28 cellular contexts compared by ENCODE assay signal in genomic region chr6:152209211-152209610, GRCh38.
"Had no signal": no experiment of that assay in that cellular context is flagged by ENCODE, and none has a peak within 500 bp of the region (broad histone marks: within the 10 kb centered on the region; RNA-seq: fewer than 3 reads in every experiment).

No MANE protein-coding gene starts in this region.

- H3K4me1 Mint-ChIP-seq: activated T-helper 17 cell treated with anti-CD3 and anti-CD28 coated beads, Interleukin-2, amount 50 U/mL, for 72 hours; brain; endodermal cell had no signal

- H3K36me3 Mint-ChIP-seq: WTC11 had no signal

- H3K27ac ChIP-seq: breast epithelium, esophagus squamous epithelium had no signal

- H3K4me3 ChIP-seq: ascending aorta, breast epithelium, esophagus squamous epithelium had no signal

- DNase-seq: activated CD4-positive, alpha-beta T cell treated with anti-CD3 and anti-CD28 coated beads for 1 hour; activated CD4-positive, alpha-beta T cell treated with anti-CD3 and anti-CD28 coated beads for 4 hours; activated CD4-positive, alpha-beta T cell treated with anti-CD3 and anti-CD28 coated beads, Interleukin-2, amount 50 U/mL, for 1 hour; activated CD4-positive, alpha-beta T cell treated with anti-CD3 and anti-CD28 coated beads, Interleukin-2, amount 50 U/mL, for 48 hours; activated CD8-positive, alpha-beta memory T cell treated with anti-CD3 and anti-CD28 coated beads for 24 hours; activated CD8-positive, alpha-beta T cell treated with anti-CD3 and anti-CD28 coated beads for 36 hours; activated effector memory CD4-positive, alpha-beta T cell treated with Interleukin-2 at 50 U/mL for 16 hours; activated gamma-delta T cell treated with Interleukin-2 at 50 U/mL for 16 hours; activated naive CD4-positive, alpha-beta T cell treated with Interleukin-2 at 50 U/mL for 16 hours; activated naive CD8-positive, alpha-beta T cell treated with anti-CD3 and anti-CD28 coated beads, Interleukin-2, amount 10 ng/mL, durations not matched to agents 7 days and 5 days; activated T-cell treated with anti-CD3 and anti-CD28 coated beads, Interleukin-2, amount 50 U/mL, for 4 hours; cortex of kidney; dermis blood vessel endothelial cell; effector memory CD4-positive, alpha-beta T cell; endodermal cell; esophagus squamous epithelium; head of caudate nucleus; hippocampal formation; T-helper 2 cell had no signal

- FAIRE-seq: colon, frontal cortex had no signal

- H3K27me3 ChIP-seq: ascending aorta, breast epithelium, esophagus squamous epithelium had no signal

- H3K27me3 Mint-ChIP-seq: activated CD8-positive, alpha-beta T cell treated with anti-CD3 and anti-CD28 coated beads for 36 hours; activated T-helper 17 cell treated with anti-CD3 and anti-CD28 coated beads, Interleukin-2, amount 50 U/mL, for 72 hours; brain; central memory CD8-positive, alpha-beta T cell had no signal

- H3K9me3 Mint-ChIP-seq: activated CD8-positive, alpha-beta T cell treated with anti-CD3 and anti-CD28 coated beads for 36 hours; activated naive CD4-positive, alpha-beta T cell treated with anti-CD3 and anti-CD28 coated beads, Interleukin-2, amount 50 U/mL, for 72 hours; activated naive CD8-positive, alpha-beta T cell treated with anti-CD3 and anti-CD28 coated beads, Interleukin-2, amount 10 ng/mL, durations not matched to agents 7 days and 5 days; activated T-cell treated with anti-CD3 and anti-CD28 coated beads, Interleukin-2, amount 50 U/mL, for 4 hours; activated T-helper 17 cell treated with anti-CD3 and anti-CD28 coated beads, Interleukin-2, amount 50 U/mL, for 72 hours; brain; central memory CD8-positive, alpha-beta T cell; endodermal cell; WTC11 had no signal

- ATAC-seq: activated CD8-positive, alpha-beta T cell treated with anti-CD3 and anti-CD28 coated beads for 36 hours; activated naive CD4-positive, alpha-beta T cell treated with anti-CD3 and anti-CD28 coated beads, Interleukin-2, amount 50 U/mL, for 72 hours; activated T-cell treated with anti-CD3 and anti-CD28 coated beads, Interleukin-2, amount 50 U/mL, for 4 hours; activated T-helper 17 cell treated with anti-CD3 and anti-CD28 coated beads, Interleukin-2, amount 50 U/mL, for 72 hours; WTC11 had no signal

- H3K27ac Mint-ChIP-seq: activated CD8-positive, alpha-beta T cell treated with anti-CD3 and anti-CD28 coated beads for 36 hours; activated naive CD4-positive, alpha-beta T cell treated with anti-CD3 and anti-CD28 coated beads, Interleukin-2, amount 50 U/mL, for 72 hours; activated naive CD8-positive, alpha-beta T cell treated with anti-CD3 and anti-CD28 coated beads, Interleukin-2, amount 10 ng/mL, durations not matched to agents 7 days and 5 days; activated T-helper 17 cell treated with anti-CD3 and anti-CD28 coated beads, Interleukin-2, amount 50 U/mL, for 72 hours; brain; endodermal cell; WTC11 had no signal

- H3K4me1 ChIP-seq: breast epithelium, esophagus squamous epithelium had no signal

- H3K4me3 Mint-ChIP-seq: activated CD8-positive, alpha-beta T cell treated with anti-CD3 and anti-CD28 coated beads for 36 hours; activated naive CD8-positive, alpha-beta T cell treated with anti-CD3 and anti-CD28 coated beads, Interleukin-2, amount 10 ng/mL, durations not matched to agents 7 days and 5 days; activated T-cell treated with anti-CD3 and anti-CD28 coated beads, Interleukin-2, amount 50 U/mL, for 4 hours; activated T-helper 17 cell treated with anti-CD3 and anti-CD28 coated beads, Interleukin-2, amount 50 U/mL, for 72 hours; brain; central memory CD8-positive, alpha-beta T cell; endodermal cell; WTC11 had no signal
